Comparison of ENCODE assay signal across 9 cellular contexts in genomic region chr22:29493636-29494035, GRCh38. TPM values are rescaled to one million over a fixed set of nuclear protein-coding genes. Genes with fewer than 3 reads are reported as not detected.
"Had no signal": no experiment of that assay in that cellular context is flagged by ENCODE, and none has a peak within 500 bp of the region (broad histone marks: within the 10 kb centered on the region; RNA-seq: fewer than 3 reads in every experiment).

No MANE protein-coding gene starts in this region.

- DNase-seq: GDM1, GF-D8 had no signal

- ATAC-seq: GM12878 had no signal

- FAIRE-seq: G401.6, GM12878, GM12891, GM12892, GM18507, GM19239 had no signal

- H3K4me3 ChIP-seq: GM12878 had no signal

RNA-seq across cellular contexts. Expression of gene RFPL1, which starts 55.3 kb away (rescaled TPM):
- total RNA-seq: G401, GM12878 had no signal
